ENCODE assay signal across 9 cellular contexts in genomic region chr4:89836897-89837384, GRCh38. TPM values are rescaled to one million over a fixed set of nuclear protein-coding genes. Genes with fewer than 3 reads are reported as not detected.
A peak's percentile ranks its signal among the peaks of the same experiment; 100 is the strongest.
DNase-seq lines count a peak whose midpoint lies in the region; ATAC-seq and TF ChIP-seq lines count a peak whose summit lies in the region.
"Had no signal": no experiment of that assay in that cellular context is flagged by ENCODE, and none has a peak within 500 bp of the region (broad histone marks: within the 10 kb centered on the region; RNA-seq: fewer than 3 reads in every experiment).

SNCA (minus strand) TSS chr4:89837161; CDS start chr4:89835667, 1,494 bp downstream.

- DNase-seq in Caki2 (ENCODE audit: low read depth) (peak; percentile 89), HK-2 (ENCODE audit: unreplicated experiment) (peak; percentile 84), RWPE1 (ENCODE audit: low spot score) (peak; percentile 73), anterior cingulate cortex (lab: John Stamatoyannopoulos, UW) (peak in 57 of 58 donors; percentile 43 to 89 (median 78)), cardiac septum (ENCODE audit: low spot score) (no peak), ureter (ENCODE audit: low spot score) (peak; percentile 58)

- in situ Hi-C loops in Caki2 (cut with HindIII; ENCODE audit: low pct_unique_long_range_greater_than_20kb, low sequenced_read_pairs), result no loop called here

- H3K36me3 ChIP-seq in neutrophil, result no peaks in the 10 kb centered on the region

- no peak for ATAC-seq in GM18858 (IDR thresholded peaks at IDR 0.05; ENCODE audit: unreplicated experiment)

- POLR2A ChIA-PET in RWPE1 (lab: Yijun Ruan, JAX; ENCODE audit: low non-redundant PET), result no interaction called here

- H3K27me3 ChIP-seq in neutrophil, result peaks cover 90% of the 10 kb centered on the region

- CTCF ChIA-PET in RWPE1 (lab: Yijun Ruan, JAX), result no interaction called here

- intact Hi-C loops in cardiac septum (cut with DNase I), result no loop called here

- peak within 1 kb of the TSS; percentile 43 to 70 for H3K4me3 ChIP-seq in neutrophil (ENCODE audit: low read depth in 1 of 2, low read length in 1 of 2)

- TF ChIP-seq CTCF in RWPE1 (conservative IDR thresholded peaks at IDR 0.05; ENCODE audit: low read depth) (no peak), neutrophil (IDR thresholded peaks at IDR 0.05) (no peak)

- peak within 1 kb of the TSS; percentile 81 for H3K27ac ChIP-seq in RWPE1
- no peak within 1 kb of the TSS for H3K27ac ChIP-seq in neutrophil

- H3K4me1 ChIP-seq in neutrophil (ENCODE audit: control insufficient read depth in 1 of 2, insufficient read depth in 1 of 2, low read depth in 1 of 2, low read length in 1 of 2), result peaks cover 16 to 25% of the 10 kb centered on the region in 2 experiments

- no peaks in the 10 kb centered on the region for H3K9me3 ChIP-seq in neutrophil

RNA-seq across cellular contexts. Expression of gene SNCA, which starts in this region (rescaled TPM):
- 10.5 and 11.8 TPM in 2 replicates for total RNA-seq in Caki2 (2014; rRNA removed; shearing (Covaris generic); ENCODE audit: low replicate concordance)
- total RNA-seq in cardiac septum, result 33.6 TPM
- total RNA-seq in ureter, result 5.3 TPM
- total RNA-seq: HT1080 had no signal
